In genomic region chr2:24885221-24886113, GRCh38 we compare ENCODE assay signal across 12 cellular contexts. TPM values are rescaled to one million over a fixed set of nuclear protein-coding genes. Genes with fewer than 3 reads are reported as not detected.
DNase-seq lines count a peak whose midpoint lies in the region; ATAC-seq and TF ChIP-seq lines count a peak whose summit lies in the region.
"Had no signal": no experiment of that assay in that cellular context is flagged by ENCODE, and none has a peak within 500 bp of the region (broad histone marks: within the 10 kb centered on the region; RNA-seq: fewer than 3 reads in every experiment).

No MANE protein-coding gene starts in this region.

- no peak for TF ChIP-seq CTCF in brain (conservative IDR thresholded peaks at IDR 0.05)

- no peaks in the 10 kb centered on the region for H3K27me3 Mint-ChIP-seq in T-helper 2 cell treated with Interferon-gamma antibody and Interleukin-4, amounts not matched to agents 5 μg/mL and 100 μg/mL, for 36 hours (ENCODE audit: low read depth)
- H3K27me3 Mint-ChIP-seq in brain, result no peaks in the 10 kb centered on the region
- H3K27me3 Mint-ChIP-seq in stimulated activated memory B cell treated with anti-CD40 and anti-IgM and Interleukin-4, amounts not matched to agents 10 μg/mL and 1 μg/mL and 100 μg/mL, for 72 hours, result no peaks in the 10 kb centered on the region

- H3K4me3 Mint-ChIP-seq in T-helper 2 cell treated with Interferon-gamma antibody and Interleukin-4, amounts not matched to agents 5 μg/mL and 100 μg/mL, for 36 hours, result no peak overlapping the region
- H3K4me3 Mint-ChIP-seq in brain, result peak overlapping the region in 2 of 5 experiments; percentile 10 to 33
- peak overlapping the region; percentile 84 for H3K4me3 Mint-ChIP-seq in stimulated activated memory B cell treated with anti-CD40 and anti-IgM and Interleukin-4, amounts not matched to agents 10 μg/mL and 1 μg/mL and 100 μg/mL, for 72 hours

- no peaks in the 10 kb centered on the region for H3K9me3 Mint-ChIP-seq in T-helper 2 cell treated with Interferon-gamma antibody and Interleukin-4, amounts not matched to agents 5 μg/mL and 100 μg/mL, for 36 hours
- peaks cover 0 to 3% (median 0%) of the 10 kb centered on the region in 5 experiments for H3K9me3 Mint-ChIP-seq in brain
- H3K9me3 Mint-ChIP-seq in stimulated activated memory B cell treated with anti-CD40 and anti-IgM and Interleukin-4, amounts not matched to agents 10 μg/mL and 1 μg/mL and 100 μg/mL, for 72 hours, result peaks cover 5% of the 10 kb centered on the region

- H3K4me1 Mint-ChIP-seq in T-helper 2 cell treated with Interferon-gamma antibody and Interleukin-4, amounts not matched to agents 5 μg/mL and 100 μg/mL, for 36 hours (ENCODE audit: low read depth), result peaks cover 22% of the 10 kb centered on the region
- peaks cover 61% of the 10 kb centered on the region for H3K4me1 Mint-ChIP-seq in brain
- H3K4me1 Mint-ChIP-seq in stimulated activated memory B cell treated with anti-CD40 and anti-IgM and Interleukin-4, amounts not matched to agents 10 μg/mL and 1 μg/mL and 100 μg/mL, for 72 hours, result peaks cover 75% of the 10 kb centered on the region

- H3K36me3 Mint-ChIP-seq in T-helper 2 cell treated with Interferon-gamma antibody and Interleukin-4, amounts not matched to agents 5 μg/mL and 100 μg/mL, for 36 hours (ENCODE audit: low read depth), result peaks cover 10% of the 10 kb centered on the region
- H3K36me3 Mint-ChIP-seq in brain, result peaks cover 38% of the 10 kb centered on the region
- H3K36me3 Mint-ChIP-seq in stimulated activated memory B cell treated with anti-CD40 and anti-IgM and Interleukin-4, amounts not matched to agents 10 μg/mL and 1 μg/mL and 100 μg/mL, for 72 hours, result peaks cover 51% of the 10 kb centered on the region

- peak overlapping the region; percentile 40 for H3K27ac Mint-ChIP-seq in T-helper 2 cell treated with Interferon-gamma antibody and Interleukin-4, amounts not matched to agents 5 μg/mL and 100 μg/mL, for 36 hours
- H3K27ac Mint-ChIP-seq in brain, result peak overlapping the region in 4 of 5 experiments; percentile 50 to 89 (median 58)
- peak overlapping the region; percentile 92 for H3K27ac Mint-ChIP-seq in stimulated activated memory B cell treated with anti-CD40 and anti-IgM and Interleukin-4, amounts not matched to agents 10 μg/mL and 1 μg/mL and 100 μg/mL, for 72 hours

- DNase-seq in T-helper 2 cell treated with Interferon-gamma antibody and Interleukin-4, amounts not matched to agents 5 μg/mL and 100 μg/mL, for 36 hours (ENCODE audit: low spot score), result no peak
- DNase-seq in T-helper 2 cell, result no peak
- DNase-seq in NCI-H2171 (lab: John Stamatoyannopoulos, UW), result peak; percentile 72
- no peak for DNase-seq in central memory CD4-positive, alpha-beta T cell
- DNase-seq: head of caudate nucleus, Karpas-422, stomach had no signal

- ATAC-seq in stimulated activated memory B cell treated with anti-CD40 and anti-IgM and Interleukin-4, amounts not matched to agents 10 μg/mL and 1 μg/mL and 100 μg/mL, for 72 hours, result peak; percentile 44
- ATAC-seq in GM21528 (IDR thresholded peaks at IDR 0.05; ENCODE audit: low FRiP score, unreplicated experiment) (no peak), HG03108 (IDR thresholded peaks at IDR 0.05; ENCODE audit: unreplicated experiment) (no peak)
- ATAC-seq: HCT116 had no signal

RNA-seq across cellular contexts. Expression of gene ADCY3, which starts 34.6 kb away (rescaled TPM):
- polyA plus RNA-seq in brain (ENCODE audit: insufficient read depth, low read depth, low replicate concordance), result 37.4 TPM

Comparison
In these comparisons a context has a peak if more than half of its experiments do, and no peak if none do; other contexts are left out.
1. H3K27ac Mint-ChIP-seq: peak in every context shown above with its lines; median percentile 92 in stimulated activated memory B cell treated with anti-CD40 and anti-IgM and Interleukin-4, amounts not matched to agents 10 μg/mL and 1 μg/mL and 100 μg/mL, for 72 hours; 58 in brain; 40 in T-helper 2 cell treated with Interferon-gamma antibody and Interleukin-4, amounts not matched to agents 5 μg/mL and 100 μg/mL, for 36 hours.